In genomic region chr18:32158108-32158624, GRCh38 we compare ENCODE assay signal across 8 cellular contexts.
DNase-seq lines count a peak whose midpoint lies in the region; ATAC-seq and TF ChIP-seq lines count a peak whose summit lies in the region.

No MANE protein-coding gene starts in this region.

- ATAC-seq in GM18909 (IDR thresholded peaks at IDR 0.05; ENCODE audit: poor library complexity, unreplicated experiment), result peak; percentile 95
- ATAC-seq in HG03175 (IDR thresholded peaks at IDR 0.05; ENCODE audit: unreplicated experiment), result peak; percentile 88

- TF ChIP-seq CTCF in AG10803 (conservative IDR thresholded peaks at IDR 0.05; ENCODE audit: low read length), result peak; percentile 96
- peak; percentile 71 for TF ChIP-seq CTCF in WI38 (IDR thresholded peaks at IDR 0.05; ENCODE audit: low read depth, low read length)
- peak; percentile 80 for TF ChIP-seq CTCF in cardiac fibroblast (IDR thresholded peaks at IDR 0.05; ENCODE audit: low read depth, low read length)

- peak overlapping the region; percentile 24 for H3K4me3 ChIP-seq in AG10803 (ENCODE audit: low read length)
- no peak overlapping the region for H3K4me3 ChIP-seq in WI38 (ENCODE audit: low read depth, low read length)
- no peak overlapping the region for H3K4me3 ChIP-seq in cardiac fibroblast (replicated peaks in 1 of 2; ENCODE audit: low read depth in 2 of 2, low read length in 2 of 2)

- DNase-seq in AG10803 (ENCODE audit: low read depth) (peak; percentile 83), NCI-H2196 (lab: John Stamatoyannopoulos, UW; ENCODE audit: unreplicated experiment) (peak; percentile 93), cardiac fibroblast (ENCODE audit: low read depth in 2 of 2) (peak; percentile 91 to 92), islet precursor cell (peak; percentile 94)
- peak; percentile 24 to 40 for DNase-seq in stimulated activated CD4-positive, alpha-beta T cell treated with anti-CD3 and anti-CD28 coated beads, Interleukin-1b, Interleukin-23, amount 100 ng/mL, for 1 hour (ENCODE audit: low read depth in 2 of 2)

Comparison
In these comparisons a context has a peak if more than half of its experiments do, and no peak if none do; other contexts are left out.
1. DNase-seq: peak in every context shown above with its lines; median percentile 94 in islet precursor cell; 93 in NCI-H2196; 92 in cardiac fibroblast; 83 in AG10803; 32 in stimulated activated CD4-positive, alpha-beta T cell treated with anti-CD3 and anti-CD28 coated beads, Interleukin-1b, Interleukin-23, amount 100 ng/mL, for 1 hour.